In genomic region chr3:14988988-14989394, GRCh38 we compare ENCODE assay signal across 8 cellular contexts. TPM values are rescaled to one million over a fixed set of nuclear protein-coding genes. Genes with fewer than 3 reads are reported as not detected.
DNase-seq lines count a peak whose midpoint lies in the region; ATAC-seq, FAIRE-seq and TF ChIP-seq lines count a peak whose summit lies in the region.

No MANE protein-coding gene starts in this region.

- peaks cover 21 to 49% of the 10 kb centered on the region in 2 donors for H3K4me1 ChIP-seq in thyroid gland

- H3K4me3 Mint-ChIP-seq in activated T-cell treated with anti-CD3 and anti-CD28 coated beads, Interleukin-2, amount 50 U/mL, for 72 hours, result peak overlapping the region in 1 of 2 donors; percentile 39
- H3K4me3 Mint-ChIP-seq in stimulated activated memory B cell treated with anti-CD40 and anti-IgM and Interleukin-4, amounts not matched to agents 10 μg/mL and 1 μg/mL and 100 μg/mL, for 72 hours, result peak overlapping the region; percentile 42

- H3K27ac Mint-ChIP-seq in activated T-cell treated with anti-CD3 and anti-CD28 coated beads, Interleukin-2, amount 50 U/mL, for 72 hours, result peak overlapping the region; percentile 72
- H3K27ac Mint-ChIP-seq in stimulated activated memory B cell treated with anti-CD40 and anti-IgM and Interleukin-4, amounts not matched to agents 10 μg/mL and 1 μg/mL and 100 μg/mL, for 72 hours, result peak overlapping the region; percentile 70

- intact Hi-C loops in thyroid gland (cut with DNase I), result no loop called here

- H3K9me3 Mint-ChIP-seq in activated T-cell treated with anti-CD3 and anti-CD28 coated beads, Interleukin-2, amount 50 U/mL, for 72 hours, result peaks cover 3 to 7% of the 10 kb centered on the region in 2 donors
- H3K9me3 Mint-ChIP-seq in stimulated activated memory B cell treated with anti-CD40 and anti-IgM and Interleukin-4, amounts not matched to agents 10 μg/mL and 1 μg/mL and 100 μg/mL, for 72 hours, result no peaks in the 10 kb centered on the region

- WGBS in thyroid gland, 2 donors, result 94 to 100% methylated on average over 3 of the region's 3 CpGs

- no peak overlapping the region for H3K4me3 ChIP-seq in thyroid gland (replicated peaks in 1 of 3)

- no peaks in the 10 kb centered on the region for H3K36me3 ChIP-seq in thyroid gland

- no peak overlapping the region for H3K27ac ChIP-seq in thyroid gland

- TF ChIP-seq CTCF in thyroid gland (IDR thresholded peaks at IDR 0.05), result no peak

- DNase-seq in GM12892 (ENCODE audit: insufficient read length), result peak; percentile 42
- peak; percentile 67 to 72 for DNase-seq in activated T-cell treated with anti-CD3 and anti-CD28 coated beads, Interleukin-2, amount 50 U/mL, for 72 hours
- DNase-seq in DMS153 treated with DMSO at 0.1 percent for 48 hours (lab: John Stamatoyannopoulos, UW; ENCODE audit: unreplicated experiment), result no peak
- DNase-seq in thyroid gland, result no peak
- no peak for DNase-seq in NCI-H2107 (lab: John Stamatoyannopoulos, UW)

- no peaks in the 10 kb centered on the region for H3K27me3 Mint-ChIP-seq in activated T-cell treated with anti-CD3 and anti-CD28 coated beads, Interleukin-2, amount 50 U/mL, for 72 hours (ENCODE audit: low read depth)
- H3K27me3 Mint-ChIP-seq in stimulated activated memory B cell treated with anti-CD40 and anti-IgM and Interleukin-4, amounts not matched to agents 10 μg/mL and 1 μg/mL and 100 μg/mL, for 72 hours, result no peaks in the 10 kb centered on the region

- H3K4me1 Mint-ChIP-seq in activated T-cell treated with anti-CD3 and anti-CD28 coated beads, Interleukin-2, amount 50 U/mL, for 72 hours (ENCODE audit: low read depth), result peaks cover 25% of the 10 kb centered on the region
- H3K4me1 Mint-ChIP-seq in stimulated activated memory B cell treated with anti-CD40 and anti-IgM and Interleukin-4, amounts not matched to agents 10 μg/mL and 1 μg/mL and 100 μg/mL, for 72 hours, result peaks cover 47% of the 10 kb centered on the region

- H3K27me3 ChIP-seq in thyroid gland, result no peaks in the 10 kb centered on the region

- TF ChIP-seq POLR2A in GM12892 (IDR thresholded peaks at IDR 0.05; ENCODE audit: low read depth, low read length), result 0 out of 2 replicates have a peak, but pooled peaks have one; percentile 31
- no peak for TF ChIP-seq POLR2A in thyroid gland (IDR thresholded peaks at IDR 0.05)

- ATAC-seq in GM19467 (IDR thresholded peaks at IDR 0.05; ENCODE audit: unreplicated experiment), result peak; percentile 100
- peak; percentile 99 for ATAC-seq in HG03439 (IDR thresholded peaks at IDR 0.05; ENCODE audit: unreplicated experiment)
- peak; percentile 100 for ATAC-seq in activated T-cell treated with anti-CD3 and anti-CD28 coated beads, Interleukin-2, amount 50 U/mL, for 72 hours (replicated peaks in 1 of 2)
- ATAC-seq in stimulated activated memory B cell treated with anti-CD40 and anti-IgM and Interleukin-4, amounts not matched to agents 10 μg/mL and 1 μg/mL and 100 μg/mL, for 72 hours, result peak; percentile 98

- H3K36me3 Mint-ChIP-seq in activated T-cell treated with anti-CD3 and anti-CD28 coated beads, Interleukin-2, amount 50 U/mL, for 72 hours (ENCODE audit: insufficient read depth in 2 of 2), result peaks cover 3 to 11% of the 10 kb centered on the region in 2 donors
- peaks cover 9% of the 10 kb centered on the region for H3K36me3 Mint-ChIP-seq in stimulated activated memory B cell treated with anti-CD40 and anti-IgM and Interleukin-4, amounts not matched to agents 10 μg/mL and 1 μg/mL and 100 μg/mL, for 72 hours

- FAIRE-seq in GM12892 (lab: Jason Lieb, UNC), result peak; percentile 83

- H3K9me3 ChIP-seq in thyroid gland, result no peaks in the 10 kb centered on the region

RNA-seq across cellular contexts. Expression of gene NR2C2, which starts 41.6 kb away (rescaled TPM):
- polyA plus RNA-seq in GM12892 (2012; ENCODE audit: missing spikeins), result 16.0 TPM
- total RNA-seq in activated T-cell treated with anti-CD3 and anti-CD28 coated beads, Interleukin-2, amount 50 U/mL, for 72 hours, result 10 to 100 TPM; 75.9 to 79.1 TPM
- total RNA-seq in thyroid gland, result 10 to 100 TPM; 55.1 to 97.8 (median 60.0) TPM

Comparison
In these comparisons a context has a peak if more than half of its experiments do, and no peak if none do; other contexts are left out.
1. DNase-seq: peak in GM12892 (single experiment) and activated T-cell treated with anti-CD3 and anti-CD28 coated beads, Interleukin-2, amount 50 U/mL, for 72 hours (2 of 2); none in DMS153 treated with DMSO at 0.1 percent for 48 hours (single experiment), thyroid gland (0 of 2) and NCI-H2107 (single experiment).
2. Peak in every context shown above with its lines, with median percentiles within 50 percentile points of each other: ATAC-seq.